11 cellular contexts compared by ENCODE assay signal in genomic region chr11:115760528-115760837, GRCh38.
A peak's percentile ranks its signal among the peaks of the same experiment; 100 is the strongest.
DNase-seq lines count a peak whose midpoint lies in the region; ATAC-seq and TF ChIP-seq lines count a peak whose summit lies in the region.
"Had no signal": no experiment of that assay in that cellular context is flagged by ENCODE, and none has a peak within 500 bp of the region (broad histone marks: within the 10 kb centered on the region; RNA-seq: fewer than 3 reads in every experiment).

No MANE protein-coding gene starts in this region.

- H3K27ac Mint-ChIP-seq in dendritic cell treated with granulocyte-macrophage colony-stimulating factor and Interleukin-4, amounts not matched to agents 40 ng/mL and 50 ng/mL, for 4 days = no peak overlapping the region
- no peak overlapping the region for H3K27ac Mint-ChIP-seq in stimulated activated effector memory CD8-positive, alpha-beta T cell treated with anti-CD3 and anti-CD28 coated beads, Interleukin-12 subunit alpha, Interleukin-12 subunit beta, amount 100 ng/mL, for 72 hours
- H3K27ac Mint-ChIP-seq: IgD-negative memory B cell had no signal

- H3K27ac ChIP-seq in HUES64 (ENCODE audit: low read depth, low read length) (no peak overlapping the region), right lobe of liver (no peak overlapping the region), Karpas-422 (ENCODE audit: low read length) (no peak overlapping the region)

- DNase-seq in right lobe of liver (no peak), GF-D8 (lab: John Stamatoyannopoulos, UW) (no peak), Karpas-422 (no peak), NCI-H226 (no peak)
- DNase-seq in stimulated activated effector memory CD8-positive, alpha-beta T cell treated with anti-CD3 and anti-CD28 coated beads, Interleukin-12 subunit alpha, Interleukin-12 subunit beta, amount 100 ng/mL, for 72 hours (ENCODE audit: low spot score in 2 of 2) = no peak
- DNase-seq: activated CD8-positive, alpha-beta memory T cell treated with anti-CD3 and anti-CD28 coated beads, Interleukin-2, amount 50 U/mL, for 4 hours had no signal

- H3K4me1 ChIP-seq in HUES64 (ENCODE audit: insufficient read depth, low read length) (no peaks in the 10 kb centered on the region), right lobe of liver (peaks cover 0 to 10% (median 0%) of the 10 kb centered on the region in 4 donors), Karpas-422 (ENCODE audit: low read length) (no peaks in the 10 kb centered on the region)

- no peaks in the 10 kb centered on the region for H3K9me3 ChIP-seq in HUES64 (ENCODE audit: insufficient read depth, low read depth, low read length)
- H3K9me3 ChIP-seq in right lobe of liver = no peaks in the 10 kb centered on the region
- H3K9me3 ChIP-seq in Karpas-422 (ENCODE audit: low read length) = no peaks in the 10 kb centered on the region

- H3K4me3 Mint-ChIP-seq in dendritic cell treated with granulocyte-macrophage colony-stimulating factor and Interleukin-4, amounts not matched to agents 40 ng/mL and 50 ng/mL, for 4 days = peak overlapping the region; percentile 81
- H3K4me3 Mint-ChIP-seq in stimulated activated effector memory CD8-positive, alpha-beta T cell treated with anti-CD3 and anti-CD28 coated beads, Interleukin-12 subunit alpha, Interleukin-12 subunit beta, amount 100 ng/mL, for 72 hours = peak overlapping the region; percentile 18

- H3K27me3 ChIP-seq in HUES64 (ENCODE audit: insufficient read depth, low read length) (peaks cover 47% of the 10 kb centered on the region), right lobe of liver (no peaks in the 10 kb centered on the region), Karpas-422 (ENCODE audit: low read length) (no peaks in the 10 kb centered on the region)

- no peaks in the 10 kb centered on the region for H4K20me1 ChIP-seq in Karpas-422 (ENCODE audit: insufficient read depth, low read depth, low read length)

- intact Hi-C loops in dendritic cell treated with granulocyte-macrophage colony-stimulating factor and Interleukin-4, amounts not matched to agents 40 ng/mL and 50 ng/mL, for 4 days (cut with micrococcal nuclease) = no loop called here
- intact Hi-C loops in right lobe of liver (cut with DNase I) = no loop called here

- H3K36me3 Mint-ChIP-seq in dendritic cell treated with granulocyte-macrophage colony-stimulating factor and Interleukin-4, amounts not matched to agents 40 ng/mL and 50 ng/mL, for 4 days (ENCODE audit: low read depth) = no peaks in the 10 kb centered on the region
- H3K36me3 Mint-ChIP-seq in stimulated activated effector memory CD8-positive, alpha-beta T cell treated with anti-CD3 and anti-CD28 coated beads, Interleukin-12 subunit alpha, Interleukin-12 subunit beta, amount 100 ng/mL, for 72 hours = no peaks in the 10 kb centered on the region
- H3K36me3 Mint-ChIP-seq: IgD-negative memory B cell had no signal

- peaks cover 29% of the 10 kb centered on the region for H3K4me1 Mint-ChIP-seq in dendritic cell treated with granulocyte-macrophage colony-stimulating factor and Interleukin-4, amounts not matched to agents 40 ng/mL and 50 ng/mL, for 4 days (ENCODE audit: low read depth)
- no peaks in the 10 kb centered on the region for H3K4me1 Mint-ChIP-seq in stimulated activated effector memory CD8-positive, alpha-beta T cell treated with anti-CD3 and anti-CD28 coated beads, Interleukin-12 subunit alpha, Interleukin-12 subunit beta, amount 100 ng/mL, for 72 hours

- H3K4me3 ChIP-seq in HUES64 (ENCODE audit: low read length) (peak overlapping the region; percentile 65), right lobe of liver (peak overlapping the region in 2 of 3 donors; percentile 50 to 67), Karpas-422 (ENCODE audit: low read length) (no peak overlapping the region)

- no peaks in the 10 kb centered on the region for H3K9me2 ChIP-seq in Karpas-422 (replicated peaks; ENCODE audit: insufficient read depth, low read length)

- no peak for TF ChIP-seq CTCF in right lobe of liver (IDR thresholded peaks at IDR 0.05)

- H3K4me2 ChIP-seq in Karpas-422 (ENCODE audit: low read depth, low read length, poor library complexity, severe bottlenecking) = no peak overlapping the region

- H3K36me3 ChIP-seq in HUES64 (ENCODE audit: insufficient read depth, low read length) (no peaks in the 10 kb centered on the region), right lobe of liver (no peaks in the 10 kb centered on the region), Karpas-422 (ENCODE audit: insufficient read depth, low read length) (no peaks in the 10 kb centered on the region)

- no peaks in the 10 kb centered on the region for H3K79me2 ChIP-seq in Karpas-422 (ENCODE audit: low read length)

- H3K9ac ChIP-seq in HUES64 (ENCODE audit: low read depth, low read length) (no peak overlapping the region), Karpas-422 (ENCODE audit: low read length) (no peak overlapping the region)

- ATAC-seq in right lobe of liver (peak in 3 of 4 donors; percentile 18 to 34 (median 19)), GM19452 (IDR thresholded peaks at IDR 0.05; ENCODE audit: unreplicated experiment) (no peak)
- no peak for ATAC-seq in stimulated activated effector memory CD8-positive, alpha-beta T cell treated with anti-CD3 and anti-CD28 coated beads, Interleukin-12 subunit alpha, Interleukin-12 subunit beta, amount 100 ng/mL, for 72 hours
- ATAC-seq: Panc1 had no signal

- WGBS in HUES64 = 25% methylated on average over 9 of the region's 9 CpGs
- WGBS in right lobe of liver (ENCODE audit: insufficient coverage, low coverage, low lambda C conversion rate, missing lambda C conversion rate) = 20% methylated on average over 1 of the region's 9 CpGs

- no peak for TF ChIP-seq POLR2A in right lobe of liver (IDR thresholded peaks at IDR 0.05)

- H3K27me3 Mint-ChIP-seq in dendritic cell treated with granulocyte-macrophage colony-stimulating factor and Interleukin-4, amounts not matched to agents 40 ng/mL and 50 ng/mL, for 4 days = peaks cover 26% of the 10 kb centered on the region

- no peak overlapping the region for H2AFZ ChIP-seq in Karpas-422 (ENCODE audit: low read length)

- no peaks in the 10 kb centered on the region for H3K9me3 Mint-ChIP-seq in dendritic cell treated with granulocyte-macrophage colony-stimulating factor and Interleukin-4, amounts not matched to agents 40 ng/mL and 50 ng/mL, for 4 days
- H3K9me3 Mint-ChIP-seq in stimulated activated effector memory CD8-positive, alpha-beta T cell treated with anti-CD3 and anti-CD28 coated beads, Interleukin-12 subunit alpha, Interleukin-12 subunit beta, amount 100 ng/mL, for 72 hours = no peaks in the 10 kb centered on the region

Comparison
In these comparisons a context has a peak if more than half of its experiments do, and no peak if none do; other contexts are left out.
1. ATAC-seq: peak in right lobe of liver (3 of 4); none in stimulated activated effector memory CD8-positive, alpha-beta T cell treated with anti-CD3 and anti-CD28 coated beads, Interleukin-12 subunit alpha, Interleukin-12 subunit beta, amount 100 ng/mL, for 72 hours (single experiment) and GM19452 (single experiment).